Comparison of ENCODE assay signal across 8 cellular contexts in the genomic region with DNA sequence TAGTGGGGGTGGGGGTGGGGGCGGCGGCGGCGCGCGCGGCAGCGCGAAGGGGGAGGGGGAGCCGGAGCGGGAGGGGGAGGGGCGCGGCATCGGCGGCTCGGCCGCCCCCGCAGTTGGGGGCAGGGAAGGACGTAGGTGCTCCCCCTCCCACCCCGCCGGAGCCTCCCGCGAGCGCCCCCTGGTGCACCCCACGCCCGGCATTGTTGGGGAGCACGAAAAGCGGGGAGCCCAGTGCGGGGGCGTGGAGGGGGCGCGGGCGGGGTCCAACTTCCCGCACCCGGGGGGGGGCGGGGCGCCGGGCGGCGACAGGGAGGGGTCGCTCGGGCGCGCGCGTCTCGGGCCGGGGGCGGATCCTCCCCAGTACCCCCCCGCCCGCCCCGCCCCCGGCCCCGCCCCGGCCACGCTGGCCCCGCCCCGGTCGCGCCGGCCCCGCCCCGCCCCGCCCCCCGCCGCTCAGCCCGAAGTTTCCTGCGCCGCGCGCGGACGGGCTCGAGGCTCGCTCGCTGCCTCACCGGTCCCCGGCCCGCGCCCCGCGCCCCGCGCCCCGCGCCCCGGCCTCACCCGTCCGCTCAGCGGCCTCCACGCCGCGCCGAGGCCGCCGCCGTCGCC. TPM values are rescaled to one million over a fixed set of nuclear protein-coding genes. Genes with fewer than 3 reads are reported as not detected.
A peak's percentile ranks its signal among the peaks of the same experiment; 100 is the strongest.
DNase-seq lines count a peak whose midpoint lies in the region; ATAC-seq and TF ChIP-seq lines count a peak whose summit lies in the region.

Gene CACNA1H (plus strand): TSS at position 456 of the 609 bp plus-strand sequence. CDS start 632 bp downstream, outside the sequence.

- no peaks in the 10 kb centered on the region for H3K9me3 Mint-ChIP-seq in central memory CD8-positive, alpha-beta T cell
- H3K9me3 Mint-ChIP-seq in naive thymus-derived CD4-positive, alpha-beta T cell: peaks cover 0 to 3% (median 0%) of the 10 kb centered on the region in 11 donors
- H3K9me3 Mint-ChIP-seq in stimulated activated memory B cell treated with anti-CD40 and anti-IgM and Interleukin-4, amounts not matched to agents 10 μg/mL and 1 μg/mL and 100 μg/mL, for 72 hours: no peaks in the 10 kb centered on the region

- peaks cover 3 to 16% of the 10 kb centered on the region in 2 donors for H3K4me1 ChIP-seq in naive thymus-derived CD4-positive, alpha-beta T cell (ENCODE audit: control insufficient read depth in 2 of 2, insufficient read depth in 2 of 2, low read length in 2 of 2)

- CTCF ChIA-PET in naive thymus-derived CD4-positive, alpha-beta T cell (lab: Charles Lee): no interaction called here

- H3K27ac ChIP-seq in WERI-Rb-1: peak within 1 kb of the TSS; percentile 72
- H3K27ac ChIP-seq in naive thymus-derived CD4-positive, alpha-beta T cell (ENCODE audit: low read depth, low read length): peak within 1 kb of the TSS; percentile 8

- no peak within 1 kb of the TSS for H3K27ac Mint-ChIP-seq in central memory CD8-positive, alpha-beta T cell (ENCODE audit: low read depth)
- H3K27ac Mint-ChIP-seq in naive thymus-derived CD4-positive, alpha-beta T cell: peak within 1 kb of the TSS in 1 of 9 donors; percentile 65
- H3K27ac Mint-ChIP-seq in stimulated activated memory B cell treated with anti-CD40 and anti-IgM and Interleukin-4, amounts not matched to agents 10 μg/mL and 1 μg/mL and 100 μg/mL, for 72 hours: no peak within 1 kb of the TSS

- H3K4me3 ChIP-seq in WERI-Rb-1 (ENCODE audit: low read depth, low read length): peak within 1 kb of the TSS; percentile 50
- H3K4me3 ChIP-seq in naive thymus-derived CD4-positive, alpha-beta T cell (ENCODE audit: low read length): no peak within 1 kb of the TSS

- peaks cover 25% of the 10 kb centered on the region for H3K36me3 ChIP-seq in WERI-Rb-1
- H3K36me3 ChIP-seq in naive thymus-derived CD4-positive, alpha-beta T cell (ENCODE audit: control insufficient read depth in 2 of 3, insufficient read depth in 3 of 3, low read length in 3 of 3): no peaks in the 10 kb centered on the region

- POLR2A ChIA-PET in naive thymus-derived CD4-positive, alpha-beta T cell (lab: Charles Lee): no interaction called here

- H3K9me3 ChIP-seq in WERI-Rb-1 (ENCODE audit: severe bottlenecking): peaks cover 2% of the 10 kb centered on the region
- H3K9me3 ChIP-seq in naive thymus-derived CD4-positive, alpha-beta T cell (ENCODE audit: control insufficient read depth in 2 of 3, low read length in 3 of 3): no peaks in the 10 kb centered on the region

- H3K27me3 Mint-ChIP-seq in central memory CD8-positive, alpha-beta T cell: peaks cover 17% of the 10 kb centered on the region
- H3K27me3 Mint-ChIP-seq in naive thymus-derived CD4-positive, alpha-beta T cell: peaks cover 0 to 18% (median 6%) of the 10 kb centered on the region in 5 donors
- peaks cover 42% of the 10 kb centered on the region for H3K27me3 Mint-ChIP-seq in stimulated activated memory B cell treated with anti-CD40 and anti-IgM and Interleukin-4, amounts not matched to agents 10 μg/mL and 1 μg/mL and 100 μg/mL, for 72 hours

- intact Hi-C loops in naive thymus-derived CD4-positive, alpha-beta T cell (cut with micrococcal nuclease): loop anchor here in 1 of 2 donors (5.0 kb wide), 1 partner anchor 170 kb away; the partner anchor contains the start of gene SOX8

- H3K36me3 Mint-ChIP-seq in central memory CD8-positive, alpha-beta T cell (ENCODE audit: insufficient read depth): peaks cover 4% of the 10 kb centered on the region
- no peaks in the 10 kb centered on the region for H3K36me3 Mint-ChIP-seq in naive thymus-derived CD4-positive, alpha-beta T cell
- H3K36me3 Mint-ChIP-seq in stimulated activated memory B cell treated with anti-CD40 and anti-IgM and Interleukin-4, amounts not matched to agents 10 μg/mL and 1 μg/mL and 100 μg/mL, for 72 hours: no peaks in the 10 kb centered on the region

- DNase-seq in D341Med (ENCODE audit: low spot score) (peak; percentile 86), WERI-Rb-1 (peak; percentile 61), DMS53 treated with DMSO at 0.1 percent for 48 hours (lab: John Stamatoyannopoulos, UW; ENCODE audit: unreplicated experiment) (no peak), HCEC 1CT (no peak), SW 1271 (lab: John Stamatoyannopoulos, UW) (no peak)
- peak in 1 of 2 donors; percentile 27 for DNase-seq in central memory CD8-positive, alpha-beta T cell (ENCODE audit: low spot score in 2 of 2)
- DNase-seq in naive thymus-derived CD4-positive, alpha-beta T cell: peak; percentile 56 to 86 (median 70)

- H3K4me3 Mint-ChIP-seq in central memory CD8-positive, alpha-beta T cell: peak within 1 kb of the TSS; percentile 62
- peak within 1 kb of the TSS in 9 of 10 donors; percentile 44 to 81 (median 64) for H3K4me3 Mint-ChIP-seq in naive thymus-derived CD4-positive, alpha-beta T cell
- peak within 1 kb of the TSS; percentile 56 for H3K4me3 Mint-ChIP-seq in stimulated activated memory B cell treated with anti-CD40 and anti-IgM and Interleukin-4, amounts not matched to agents 10 μg/mL and 1 μg/mL and 100 μg/mL, for 72 hours

- H3K27me3 ChIP-seq in WERI-Rb-1 (ENCODE audit: insufficient read depth, low read depth, severe bottlenecking): no peaks in the 10 kb centered on the region
- H3K27me3 ChIP-seq in naive thymus-derived CD4-positive, alpha-beta T cell (ENCODE audit: control insufficient read depth in 2 of 2, insufficient read depth in 2 of 2, low read length in 2 of 2): no peaks in the 10 kb centered on the region

- no peaks in the 10 kb centered on the region for H3K4me1 Mint-ChIP-seq in central memory CD8-positive, alpha-beta T cell
- H3K4me1 Mint-ChIP-seq in naive thymus-derived CD4-positive, alpha-beta T cell: no peaks in the 10 kb centered on the region
- no peaks in the 10 kb centered on the region for H3K4me1 Mint-ChIP-seq in stimulated activated memory B cell treated with anti-CD40 and anti-IgM and Interleukin-4, amounts not matched to agents 10 μg/mL and 1 μg/mL and 100 μg/mL, for 72 hours

- ATAC-seq in central memory CD8-positive, alpha-beta T cell (replicated peaks; ENCODE audit: extremely low read depth, poor library complexity, severe bottlenecking): peak; percentile 52
- peak; percentile 86 for ATAC-seq in naive thymus-derived CD4-positive, alpha-beta T cell
- ATAC-seq in stimulated activated memory B cell treated with anti-CD40 and anti-IgM and Interleukin-4, amounts not matched to agents 10 μg/mL and 1 μg/mL and 100 μg/mL, for 72 hours: no peak

- 0 out of 2 replicates have a peak, but pooled peaks have one; percentile 23 for TF ChIP-seq CTCF in WERI-Rb-1 (IDR thresholded peaks at IDR 0.05; ENCODE audit: low read depth, low read length)

RNA-seq across cellular contexts. Expression of gene CACNA1H, which starts in this region (rescaled TPM):
- total RNA-seq in naive thymus-derived CD4-positive, alpha-beta T cell: 1 to 10 TPM in 4 of 5 experiments, under 1 TPM in 1; 0.31 to 8.8 (median 2.2) TPM
- polyA plus RNA-seq in naive thymus-derived CD4-positive, alpha-beta T cell: 1 to 10 TPM in 1 of 2 donors, under 1 TPM in 1; 0.73 to 3.8 TPM

Comparison
In these comparisons a context has a peak if more than half of its experiments do, and no peak if none do; other contexts are left out.
1. DNase-seq: peak in D341Med (single experiment), WERI-Rb-1 (single experiment) and naive thymus-derived CD4-positive, alpha-beta T cell (9 of 9); none in DMS53 treated with DMSO at 0.1 percent for 48 hours (single experiment), HCEC 1CT (single experiment) and SW 1271 (0 of 2).
2. Peak in every context shown above with its lines, with median percentiles within 50 percentile points of each other: H3K4me3 Mint-ChIP-seq.